In genomic region chr2:26786207-26787023, GRCh38 we compare ENCODE assay signal across 8 cellular contexts. TPM values are rescaled to one million over a fixed set of nuclear protein-coding genes. Genes with fewer than 3 reads are reported as not detected.
DNase-seq lines count a peak whose midpoint lies in the region; ATAC-seq, FAIRE-seq and TF ChIP-seq lines count a peak whose summit lies in the region.

No MANE protein-coding gene starts in this region.

- H4K20me1 ChIP-seq in K562 (replicated peaks; ENCODE audit: control insufficient read depth, insufficient read depth, low read length) (no peaks in the 10 kb centered on the region), HepG2 (ENCODE audit: insufficient read depth, low read length) (no peaks in the 10 kb centered on the region)

- TF ChIP-seq EP300 in K562 (IDR thresholded peaks at IDR 0.05; ENCODE audit: low read length) (no peak), HepG2 (IDR thresholded peaks at IDR 0.05; ENCODE audit: low read depth in 2 of 2, low read length in 2 of 2) (no peak), HepG2 (CRISPR knock-in tag; IDR thresholded peaks at IDR 0.05; ENCODE audit: borderline replicate concordance) (no peak)

- H2AFZ ChIP-seq in K562 (ENCODE audit: low read depth, low read length) (peak overlapping the region; percentile 69), HepG2 (ENCODE audit: low read length) (peak overlapping the region; percentile 55)

- CTCF ChIA-PET in K562 (lab: Yijun Ruan, JAX; ENCODE audit: low intra/inter-chr PET ratio): interaction anchor here (0.5 to 0.6 kb wide), 2 partner anchors 17 to 44 kb away, joined by 4 to 6 read pairs; no protein-coding TSS in a partner anchor
- CTCF ChIA-PET in HepG2 (lab: Yijun Ruan, JAX; ENCODE audit: low intra/inter-chr PET ratio, low total read pairs): no interaction called here

- H3K9me1 ChIP-seq in K562 (ENCODE audit: control insufficient read depth, insufficient read depth, low read length): no peaks in the 10 kb centered on the region

- H3K4me3 ChIP-seq in HAP-1 (peak overlapping the region; percentile 80), K562 (peak overlapping the region; percentile 66), HepG2 (replicated peaks in 1 of 3; ENCODE audit: insufficient read depth in 1 of 3, low read depth in 2 of 3, low read length in 3 of 3) (peak overlapping the region; percentile 91 to 92 (median 91)), tibial artery (peak overlapping the region; percentile 54 to 62)

- peaks cover 53% of the 10 kb centered on the region for H3K79me2 ChIP-seq in K562 (ENCODE audit: control insufficient read depth, insufficient read depth, low read length)
- H3K79me2 ChIP-seq in HepG2 (ENCODE audit: insufficient read depth, low read length): peaks cover 44% of the 10 kb centered on the region

- peak overlapping the region; percentile 90 for H3K4me2 ChIP-seq in K562 (ENCODE audit: insufficient read depth, low read length)
- peak overlapping the region; percentile 84 for H3K4me2 ChIP-seq in HepG2 (ENCODE audit: low read depth, low read length)

- WGBS in K562 (ENCODE audit: insufficient coverage, low coverage, missing lambda C conversion rate): under 1% methylated on average over 37 of the region's 55 CpGs
- WGBS in HepG2 (ENCODE audit: low lambda C conversion rate): 2% methylated on average over 25 of the region's 55 CpGs

- TF ChIP-seq CTCF in K562 (IDR thresholded peaks at IDR 0.05 in 2 of 3, conservative IDR thresholded peaks at IDR 0.05 in 1 of 3; ENCODE audit: insufficient read depth in 2 of 3, low read depth in 1 of 3, low read length in 3 of 3) (no peak), HepG2 (CRISPR knock-in tag; IDR thresholded peaks at IDR 0.05) (no peak), tibial artery (IDR thresholded peaks at IDR 0.05) (no peak)

- H3K9ac ChIP-seq in K562 (ENCODE audit: insufficient read depth in 1 of 2, low read depth in 2 of 2, low read length in 2 of 2) (peak overlapping the region; percentile 94 to 99), HepG2 (ENCODE audit: insufficient read depth, low read depth, low read length) (peak overlapping the region; percentile 84)

- ATAC-seq in K562: peak; percentile 20
- ATAC-seq in HepG2: peak; percentile 41

- peak; percentile 69 for DNase-seq in NCI-H82 (lab: John Stamatoyannopoulos, UW)
- no peak for DNase-seq in NCI-H82 treated with DMSO at 0.1 percent for 48 hours (lab: John Stamatoyannopoulos, UW; ENCODE audit: unreplicated experiment)
- no peak for DNase-seq in HAP-1 (ENCODE audit: low spot score in 2 of 2)
- DNase-seq in NAMALWA (ENCODE audit: low spot score): peak; percentile 58
- DNase-seq in K562 (ENCODE audit: extremely low read depth in 1 of 4, low spot score in 3 of 4): peak in 1 of 4 experiments; percentile 44
- no peak for DNase-seq in HepG2 (ENCODE audit: low spot score)
- no peak for DNase-seq in tibial artery
- no peak for DNase-seq in iPS-NIHi11 (ENCODE audit: low spot score)

- H3K9me3 ChIP-seq in HAP-1 (peaks cover 14% of the 10 kb centered on the region), K562 (replicated peaks; ENCODE audit: control insufficient read depth, insufficient read depth, low read depth, low read length) (no peaks in the 10 kb centered on the region), HepG2 (ENCODE audit: low read length) (no peaks in the 10 kb centered on the region), tibial artery (no peaks in the 10 kb centered on the region)

- TF ChIP-seq RAD21 in K562 (CRISPR knock-in tag; conservative IDR thresholded peaks at IDR 0.05 in 1 of 2, IDR thresholded peaks at IDR 0.05 in 1 of 2) (no peak), HepG2 (CRISPR knock-in tag; IDR thresholded peaks at IDR 0.05) (peak; percentile 6; the same call in 1 of the 2 replicates)

- H3K27me3 ChIP-seq in HAP-1 (ENCODE audit: low read depth) (no peaks in the 10 kb centered on the region), K562 (ENCODE audit: control insufficient read depth in 2 of 2, insufficient read depth in 2 of 2, low read length in 2 of 2) (no peaks in the 10 kb centered on the region), HepG2 (ENCODE audit: control insufficient read depth in 1 of 2, insufficient read depth in 2 of 2, low read length in 2 of 2) (no peaks in the 10 kb centered on the region; a peak in 1 of 5 replicates), tibial artery (peaks cover 0 to 6% of the 10 kb centered on the region in 2 donors)

- no peak for FAIRE-seq in K562 (lab: Jason Lieb, UNC)
- FAIRE-seq in HepG2 (lab: Jason Lieb, UNC): no peak

- H3K36me3 ChIP-seq in HAP-1 (replicated peaks) (peaks cover 37% of the 10 kb centered on the region), K562 (ENCODE audit: control insufficient read depth, insufficient read depth, low read length) (peaks cover 36% of the 10 kb centered on the region), HepG2 (replicated peaks in 1 of 2; ENCODE audit: control insufficient read depth in 1 of 2, insufficient read depth in 2 of 2, low read length in 2 of 2) (peaks cover 2 to 19% of the 10 kb centered on the region in 2 experiments; a peak in 3 of 5 replicates), tibial artery (peaks cover 2 to 4% (median 3%) of the 10 kb centered on the region in 3 donors)

- H3K4me1 ChIP-seq in HAP-1 (peaks cover 4% of the 10 kb centered on the region), K562 (replicated peaks in 1 of 2; ENCODE audit: control insufficient read depth in 2 of 2, insufficient read depth in 2 of 2, low read length in 2 of 2) (peaks cover 12 to 21% of the 10 kb centered on the region in 2 experiments; a peak in 4 of 5 replicates), HepG2 (ENCODE audit: insufficient read depth, low read length) (peaks cover 51% of the 10 kb centered on the region), tibial artery (peaks cover 0 to 17% (median 10%) of the 10 kb centered on the region in 4 donors)

- in situ Hi-C loops in HAP-1 (cut with MboI; ENCODE audit: low sequenced_read_pairs): no loop called here
- in situ Hi-C loops in K562 (cut with MboI): no loop called here
- in situ Hi-C loops in HepG2 (cut with HindIII; ENCODE audit: extremely low pct_ligation_motif_present, low pct_unique_long_range_greater_than_20kb): no loop called here

- intact Hi-C loops in K562 (cut with micrococcal nuclease) (no loop called here), HepG2 (cut with micrococcal nuclease; ENCODE audit: unreplicated experiment) (loop anchor here (5.0 kb wide), 2 partner anchors 306 to 544 kb away; partner anchors contain the start of genes HADHA and HADHB), tibial artery (cut with DNase I; ENCODE audit: low total_unique reads) (no loop called here)

- H3K27ac ChIP-seq in K562 (ENCODE audit: extremely low read depth, low read depth, low read length) (peak overlapping the region; percentile 84), HepG2 (ENCODE audit: extremely low read length, insufficient read depth, low read length) (peak overlapping the region; percentile 60), tibial artery (no peak overlapping the region)

- BruUV-seq in K562 (replicated peaks; lab: Mats Ljungman, UMichigan) (no TSS peak), HepG2 (replicated peaks; lab: Mats Ljungman, UMichigan) (no TSS peak)

- POLR2A ChIA-PET in K562 (lab: Yijun Ruan, JAX): interaction anchor here (0.7 to 2.5 kb wide), 13 partner anchors 9 to 911 kb away, joined by 3 to 21 read pairs (median 3); no protein-coding TSS in a partner anchor
- POLR2A ChIA-PET in HepG2 (lab: Yijun Ruan, JAX): interaction anchor here (0.7 to 1.9 kb wide), 7 partner anchors 9 to 28 kb away, joined by 3 to 7 read pairs (median 3); partner anchors contain the start of gene SLC35F6

- TF ChIP-seq POLR2A in K562 (conservative IDR thresholded peaks at IDR 0.05): no peak
- no peak for TF ChIP-seq POLR2A in HepG2 (IDR thresholded peaks at IDR 0.05; ENCODE audit: insufficient read depth in 1 of 2, low read depth in 2 of 2, low read length in 2 of 2)

RNA-seq across cellular contexts. Expression of gene CENPA, which starts 0.6 kb away (rescaled TPM):
- total RNA-seq in K562 (2011; cell fraction: chromatin; rRNA removed; ENCODE audit: low replicate concordance): 31.6 and 48.8 TPM in 2 replicates
- total RNA-seq in K562 (2011; cell fraction: nucleolus; rRNA removed): 18.2 and 18.7 TPM in 2 replicates
- 30.9 and 35.8 TPM in 2 replicates for total RNA-seq in K562 (2011; cell fraction: nucleoplasm; rRNA removed)
- total RNA-seq in K562 (2014; rRNA removed): 32.1 and 40.9 TPM in 2 replicates
- total RNA-seq in K562 (2014; rRNA removed; fragmentation: Illumina TruSeq; extraction: Trizol): 48.8 and 49.6 TPM in 2 replicates
- total RNA-seq in K562 (2015; rRNA removed; fragmentation: Illumina TruSeq; extraction: Trizol): 40.8 and 44.7 TPM in 2 replicates
- total RNA-seq in K562 (2021): 45.6 and 51.7 TPM in 2 replicates
- polyA plus RNA-seq in K562 (2011; rRNA removed): 54.2 and 61.7 TPM in 2 replicates
- 43.0 and 48.2 TPM in 2 replicates for polyA plus RNA-seq in K562 (2011; cell fraction: cytosol; rRNA removed)
- 35.5 and 42.4 TPM in 2 replicates for polyA plus RNA-seq in K562 (2011; cell fraction: nucleus; rRNA removed)
- 30.2 and 32.1 TPM in 2 replicates for polyA plus RNA-seq in K562 (2012)
- 53.4 and 60.1 TPM in 2 replicates for polyA plus RNA-seq in K562 (2014; fragmentation: Illumina TruSeq; extraction: Trizol)
- 10 to 100 TPM; 11.3 to 13.4 TPM for polyA plus RNA-seq in K562 (2014; fragmentation: Nextera tagmentation; extraction: Ambion mirVana)
- polyA plus RNA-seq in K562 (2014; rRNA removed): 43.6 and 46.2 TPM in 2 replicates
- polyA minus RNA-seq in K562 (2011; rRNA and poly(A)+ RNA removed): 25.6 and 28.3 TPM in 2 replicates
- 17.7 and 17.8 TPM in 2 replicates for polyA minus RNA-seq in K562 (2011; cell fraction: cytosol; rRNA and poly(A)+ RNA removed)
- polyA minus RNA-seq in K562 (2011; cell fraction: nucleus; rRNA and poly(A)+ RNA removed): 9.8 and 11.0 TPM in 2 replicates
- 38.5 and 45.8 TPM in 2 replicates for total RNA-seq in HepG2 (2016; rRNA removed; fragmentation: Illumina TruSeq; extraction: Trizol)
- 27.1 and 37.2 TPM in 2 replicates for total RNA-seq in HepG2 (2016; cell fraction: cytosol; rRNA removed; fragmentation: Illumina TruSeq; extraction: Trizol; ENCODE audit: low read depth)
- 39.2 and 39.7 TPM in 2 replicates for total RNA-seq in HepG2 (2016; cell fraction: insoluble cytoplasmic fraction; rRNA removed; fragmentation: Illumina TruSeq; extraction: Trizol)
- 50.6 and 55.2 TPM in 2 replicates for total RNA-seq in HepG2 (2016; cell fraction: membrane; rRNA removed; fragmentation: Illumina TruSeq; extraction: Trizol)
- 16.6 and 16.9 TPM in 2 replicates for total RNA-seq in HepG2 (2016; cell fraction: nucleus; rRNA removed; fragmentation: Illumina TruSeq; extraction: Trizol)
- polyA plus RNA-seq in HepG2 (2011; rRNA removed): 19.6 and 28.5 TPM in 2 replicates
- 18.7 and 25.1 TPM in 2 replicates for polyA plus RNA-seq in HepG2 (2011; cell fraction: cytosol; rRNA removed)
- 8.8 and 11.8 TPM in 2 replicates for polyA plus RNA-seq in HepG2 (2011; cell fraction: nucleus; rRNA removed)
- 10.6 and 18.8 TPM in 2 replicates for polyA plus RNA-seq in HepG2 (2012)
- 28.0 and 40.7 TPM in 2 replicates for polyA plus RNA-seq in HepG2 (2016; cell fraction: cytosol; fragmentation: Illumina TruSeq; extraction: Trizol; ENCODE audit: low read depth)
- 52.5 and 56.7 TPM in 2 replicates for polyA plus RNA-seq in HepG2 (2016; cell fraction: insoluble cytoplasmic fraction; fragmentation: Illumina TruSeq; extraction: Trizol; ENCODE audit: low read depth)
- polyA plus RNA-seq in HepG2 (2016; cell fraction: membrane; fragmentation: Illumina TruSeq; extraction: Trizol; ENCODE audit: low read depth): 39.4 and 51.0 TPM in 2 replicates
- polyA plus RNA-seq in HepG2 (2016; cell fraction: nucleus; fragmentation: Illumina TruSeq; extraction: Trizol; ENCODE audit: insufficient read depth, low read depth): 36.5 and 39.2 TPM in 2 replicates
- 18.6 and 61.4 TPM in 2 replicates for polyA minus RNA-seq in HepG2 (2011; rRNA and poly(A)+ RNA removed; ENCODE audit: low replicate concordance)
- 6.7 and 8.0 TPM in 2 replicates for polyA minus RNA-seq in HepG2 (2011; cell fraction: cytosol; rRNA and poly(A)+ RNA removed)
- 9.1 and 11.3 TPM in 2 replicates for polyA minus RNA-seq in HepG2 (2011; cell fraction: nucleus; rRNA and poly(A)+ RNA removed)

RNA-seq across cellular contexts. Expression of gene SLC35F6, which starts 22.3 kb away (rescaled TPM):
- total RNA-seq in K562 (2011; cell fraction: chromatin; rRNA removed; ENCODE audit: low replicate concordance): 21.5 and 40.8 TPM in 2 replicates
- 40.7 and 47.7 TPM in 2 replicates for total RNA-seq in K562 (2011; cell fraction: nucleolus; rRNA removed)
- 48.1 and 75.0 TPM in 2 replicates for total RNA-seq in K562 (2011; cell fraction: nucleoplasm; rRNA removed)
- 22.9 and 31.9 TPM in 2 replicates for total RNA-seq in K562 (2014; rRNA removed)
- total RNA-seq in K562 (2014; rRNA removed; fragmentation: Illumina TruSeq; extraction: Trizol): 21.9 and 22.2 TPM in 2 replicates
- total RNA-seq in K562 (2015; rRNA removed; fragmentation: Illumina TruSeq; extraction: Trizol): 28.1 and 29.4 TPM in 2 replicates
- 37.4 and 42.8 TPM in 2 replicates for total RNA-seq in K562 (2021)
- polyA plus RNA-seq in K562 (2011; rRNA removed): 11.9 and 16.7 TPM in 2 replicates
- 18.3 and 30.0 TPM in 2 replicates for polyA plus RNA-seq in K562 (2011; cell fraction: cytosol; rRNA removed)
- 5.5 and 8.8 TPM in 2 replicates for polyA plus RNA-seq in K562 (2011; cell fraction: nucleus; rRNA removed)
- polyA plus RNA-seq in K562 (2012): 17.4 and 33.3 TPM in 2 replicates
- polyA plus RNA-seq in K562 (2014; fragmentation: Illumina TruSeq; extraction: Trizol): 22.5 and 23.4 TPM in 2 replicates
- polyA plus RNA-seq in K562 (2014; fragmentation: Nextera tagmentation; extraction: Ambion mirVana): 10 to 100 TPM; 19.3 to 47.3 TPM
- 18.8 and 20.9 TPM in 2 replicates for polyA plus RNA-seq in K562 (2014; rRNA removed)
- polyA minus RNA-seq in K562 (2011; rRNA and poly(A)+ RNA removed): 18.6 and 24.3 TPM in 2 replicates
- polyA minus RNA-seq in K562 (2011; cell fraction: cytosol; rRNA and poly(A)+ RNA removed): 23.3 and 30.5 TPM in 2 replicates
- polyA minus RNA-seq in K562 (2011; cell fraction: nucleus; rRNA and poly(A)+ RNA removed): 6.7 and 9.3 TPM in 2 replicates
- total RNA-seq in HepG2 (2016; rRNA removed; fragmentation: Illumina TruSeq; extraction: Trizol): 11.8 and 21.2 TPM in 2 replicates
- 3.5 and 3.7 TPM in 2 replicates for total RNA-seq in HepG2 (2016; cell fraction: cytosol; rRNA removed; fragmentation: Illumina TruSeq; extraction: Trizol; ENCODE audit: low read depth)
- total RNA-seq in HepG2 (2016; cell fraction: insoluble cytoplasmic fraction; rRNA removed; fragmentation: Illumina TruSeq; extraction: Trizol): 9.9 and 20.3 TPM in 2 replicates
- total RNA-seq in HepG2 (2016; cell fraction: membrane; rRNA removed; fragmentation: Illumina TruSeq; extraction: Trizol): 14.2 and 15.5 TPM in 2 replicates
- total RNA-seq in HepG2 (2016; cell fraction: nucleus; rRNA removed; fragmentation: Illumina TruSeq; extraction: Trizol): 19.3 and 24.0 TPM in 2 replicates
- 15.2 and 19.2 TPM in 2 replicates for polyA plus RNA-seq in HepG2 (2011; rRNA removed)
- polyA plus RNA-seq in HepG2 (2011; cell fraction: cytosol; rRNA removed): 16.7 and 16.8 TPM in 2 replicates
- polyA plus RNA-seq in HepG2 (2011; cell fraction: nucleus; rRNA removed): 12.0 and 12.7 TPM in 2 replicates
- 7.1 and 9.5 TPM in 2 replicates for polyA plus RNA-seq in HepG2 (2012)
- 2.7 and 3.6 TPM in 2 replicates for polyA plus RNA-seq in HepG2 (2016; cell fraction: cytosol; fragmentation: Illumina TruSeq; extraction: Trizol; ENCODE audit: low read depth)
- polyA plus RNA-seq in HepG2 (2016; cell fraction: insoluble cytoplasmic fraction; fragmentation: Illumina TruSeq; extraction: Trizol; ENCODE audit: low read depth): 7.6 and 11.6 TPM in 2 replicates
- 8.6 and 8.7 TPM in 2 replicates for polyA plus RNA-seq in HepG2 (2016; cell fraction: membrane; fragmentation: Illumina TruSeq; extraction: Trizol; ENCODE audit: low read depth)
- polyA plus RNA-seq in HepG2 (2016; cell fraction: nucleus; fragmentation: Illumina TruSeq; extraction: Trizol; ENCODE audit: insufficient read depth, low read depth): 26.2 and 26.3 TPM in 2 replicates
- 75.6 and 115 TPM in 2 replicates for polyA minus RNA-seq in HepG2 (2011; rRNA and poly(A)+ RNA removed; ENCODE audit: low replicate concordance)
- 19.2 and 22.7 TPM in 2 replicates for polyA minus RNA-seq in HepG2 (2011; cell fraction: cytosol; rRNA and poly(A)+ RNA removed)
- polyA minus RNA-seq in HepG2 (2011; cell fraction: nucleus; rRNA and poly(A)+ RNA removed): 13.9 and 16.2 TPM in 2 replicates

Comparison
In these comparisons a context has a peak if more than half of its experiments do, and no peak if none do; other contexts are left out.
1. DNase-seq: peak in NCI-H82 (single experiment) and NAMALWA (single experiment); none in NCI-H82 treated with DMSO at 0.1 percent for 48 hours (single experiment), HAP-1 (0 of 2), HepG2 (single experiment), tibial artery (0 of 2) and iPS-NIHi11 (single experiment).
2. H3K27ac ChIP-seq: peak in K562 (single experiment) and HepG2 (single experiment); none in tibial artery (0 of 2).
3. Peak in every context shown above with its lines, with median percentiles within 50 percentile points of each other: H3K4me3 ChIP-seq.